17 cellular contexts compared by ENCODE assay signal in genomic region chr20:56736285-56736857, GRCh38.
DNase-seq lines count a peak whose midpoint lies in the region; ATAC-seq and TF ChIP-seq lines count a peak whose summit lies in the region.
"Had no signal": no experiment of that assay in that cellular context is flagged by ENCODE, and none has a peak within 500 bp of the region (broad histone marks: within the 10 kb centered on the region; RNA-seq: fewer than 3 reads in every experiment).

No MANE protein-coding gene starts in this region.

- H4K5ac ChIP-seq in mesendoderm (ENCODE audit: low read length) = no peak overlapping the region

- no peak overlapping the region for H2BK15ac ChIP-seq in mesendoderm (replicated peaks; ENCODE audit: low read depth)

- H3K4ac ChIP-seq in mesendoderm (ENCODE audit: low read depth, low read length) = no peak overlapping the region

- no peaks in the 10 kb centered on the region for H3K79me2 ChIP-seq in mesendoderm (ENCODE audit: control insufficient read depth, insufficient read depth, low read length)

- TF ChIP-seq POLR2A in ovary (IDR thresholded peaks at IDR 0.05) = no peak

- WGBS in iPS DF 6.9 (ENCODE audit: insufficient coverage, insufficient read length) = no CpG with 5 or more reads among the region's 10 CpGs
- WGBS in mesendoderm (ENCODE audit: extremely low coverage, insufficient coverage, low lambda C conversion rate) = no CpG with 5 or more reads among the region's 10 CpGs
- WGBS in ovary, 3 donors = 7 to 20% (median 9%) methylated on average over 10 of the region's 10 CpGs

- H3K79me1 ChIP-seq in mesendoderm (ENCODE audit: low read length) = no peaks in the 10 kb centered on the region

- H3K56ac ChIP-seq in mesendoderm (ENCODE audit: low read length) = peak overlapping the region; percentile 45

- H3K9me3 ChIP-seq in NT2/D1 (ENCODE audit: insufficient read depth, low read length) = no peaks in the 10 kb centered on the region
- no peaks in the 10 kb centered on the region for H3K9me3 ChIP-seq in iPS DF 6.9 (ENCODE audit: control insufficient read depth, insufficient read depth, low read length)
- peaks cover 0 to 4% of the 10 kb centered on the region in 2 donors for H3K9me3 ChIP-seq in ovary

- no peak overlapping the region for H2BK5ac ChIP-seq in mesendoderm (ENCODE audit: low read length)

- DNase-seq in H7 (peak; percentile 63), NT2/D1 (ENCODE audit: low read depth, low spot score) (peak; percentile 96), iPS DF 6.9 (ENCODE audit: low read depth, low spot score) (peak; percentile 97), mesendoderm (peak; percentile 94), ovary (no peak)
- DNase-seq: EL, KG1, NCI-H1092, NCI-H1436, NCI-H2029, NCI-H2227 treated with DMSO at 0.1 percent for 48 hours, NCI-H510A treated with DMSO at 0.1 percent for 48 hours, NCI-H748 treated with DMSO at 0.1 percent for 48 hours had no signal

- no peak overlapping the region for H3K18ac ChIP-seq in mesendoderm (ENCODE audit: low read length)

- no peak overlapping the region for H4K8ac ChIP-seq in mesendoderm (ENCODE audit: low read depth, low read length)

- H3K4me2 ChIP-seq in mesendoderm (ENCODE audit: low read length) = no peak overlapping the region

- TF ChIP-seq CTCF in ovary (IDR thresholded peaks at IDR 0.05) = no peak

- H3K4me3 ChIP-seq in H7 (ENCODE audit: insufficient read depth, low read depth, low read length) (no peak overlapping the region), NT2/D1 (ENCODE audit: insufficient read length, low read depth) (peak overlapping the region; percentile 39), iPS DF 6.9 (ENCODE audit: low read length) (no peak overlapping the region), mesendoderm (ENCODE audit: low read length) (no peak overlapping the region), ovary (no peak overlapping the region)

- H2BK120ac ChIP-seq in mesendoderm (ENCODE audit: low read depth, low read length) = no peak overlapping the region

- no peak overlapping the region for H2AK5ac ChIP-seq in mesendoderm (ENCODE audit: low read length)

- H3K9ac ChIP-seq in NT2/D1 (ENCODE audit: insufficient read length, low read depth) (peak overlapping the region; percentile 52), mesendoderm (ENCODE audit: low read length) (no peak overlapping the region)

- H3K4me1 ChIP-seq in NT2/D1 (ENCODE audit: insufficient read depth, insufficient read length) (peaks cover 14% of the 10 kb centered on the region), iPS DF 6.9 (ENCODE audit: control insufficient read depth, insufficient read depth, low read length) (peaks cover 9% of the 10 kb centered on the region; the same call in 1 of the 2 replicates), mesendoderm (ENCODE audit: control insufficient read depth, low read depth, low read length) (peaks cover 12% of the 10 kb centered on the region), ovary (ENCODE audit: insufficient read depth) (no peaks in the 10 kb centered on the region)

- H3K27me3 ChIP-seq in H7 (ENCODE audit: control insufficient read depth, insufficient read depth, low read length) (peaks cover 16% of the 10 kb centered on the region), NT2/D1 (ENCODE audit: insufficient read depth, insufficient read length) (no peaks in the 10 kb centered on the region), iPS DF 6.9 (ENCODE audit: control insufficient read depth, insufficient read depth, low read length) (peaks cover 8% of the 10 kb centered on the region; the same call in 1 of the 2 replicates), mesendoderm (ENCODE audit: insufficient read depth, low read length, poor library complexity) (no peaks in the 10 kb centered on the region), ovary (no peaks in the 10 kb centered on the region)

- ATAC-seq in GM19351 (IDR thresholded peaks at IDR 0.05; ENCODE audit: unreplicated experiment) = no peak
- ATAC-seq in GM19328 (IDR thresholded peaks at IDR 0.05; ENCODE audit: unreplicated experiment) = no peak
- ATAC-seq: Panc1, SK-N-SH treated with all-trans-retinoic acid at 6 μM for 48 hours had no signal

- TF ChIP-seq EP300 in ovary (IDR thresholded peaks at IDR 0.05) = no peak

- H3K36me3 ChIP-seq in H7 (replicated peaks; ENCODE audit: control insufficient read depth, insufficient read depth, low read length) = no peaks in the 10 kb centered on the region
- H3K36me3 ChIP-seq in NT2/D1 (ENCODE audit: insufficient read depth, insufficient read length, low read length) = peaks cover under 1% of the 10 kb centered on the region
- no peaks in the 10 kb centered on the region for H3K36me3 ChIP-seq in iPS DF 6.9 (ENCODE audit: control insufficient read depth, insufficient read depth, low read length)
- no peaks in the 10 kb centered on the region for H3K36me3 ChIP-seq in mesendoderm (ENCODE audit: control insufficient read depth, insufficient read depth, low read length)
- H3K36me3 ChIP-seq in ovary = no peaks in the 10 kb centered on the region

- H3K27ac ChIP-seq in iPS DF 6.9 (ENCODE audit: low read length) (no peak overlapping the region), mesendoderm (ENCODE audit: low read depth, low read length) (no peak overlapping the region), ovary (no peak overlapping the region)

- H3K23ac ChIP-seq in mesendoderm (ENCODE audit: low read length) = no peak overlapping the region

- intact Hi-C loops in ovary (cut with DNase I) = no loop called here

Comparison
In these comparisons a context has a peak if more than half of its experiments do, and no peak if none do; other contexts are left out.
1. DNase-seq: peak in H7 (single experiment), NT2/D1 (single experiment), iPS DF 6.9 (single experiment) and mesendoderm (single experiment); none in ovary (0 of 5).